In genomic region chr6:52595796-52596130, GRCh38 we compare ENCODE assay signal across 8 cellular contexts.
A peak's percentile ranks its signal among the peaks of the same experiment; 100 is the strongest.
DNase-seq lines count a peak whose midpoint lies in the region; ATAC-seq and TF ChIP-seq lines count a peak whose summit lies in the region.

No MANE protein-coding gene starts in this region.

- peaks cover 18 to 25% of the 10 kb centered on the region in 2 donors for H3K4me1 ChIP-seq in mucosa of rectum (ENCODE audit: control insufficient read depth in 2 of 2, insufficient read depth in 2 of 2, low read length in 2 of 2)

- H3K9ac ChIP-seq in mucosa of rectum (ENCODE audit: low read depth in 1 of 2, low read length in 2 of 2) = no peak overlapping the region

- peak overlapping the region; percentile 66 for H3K27ac ChIP-seq in mucosa of rectum (ENCODE audit: low read depth in 2 of 2, low read length in 2 of 2)

- H3K9me3 Mint-ChIP-seq in stimulated activated naive CD8-positive, alpha-beta T cell treated with anti-CD3 and anti-CD28 coated beads, Interleukin-15, amount 100 ng/mL, for 72 hours = no peaks in the 10 kb centered on the region

- H3K27me3 ChIP-seq in mucosa of rectum (ENCODE audit: control insufficient read depth in 2 of 2, insufficient read depth in 2 of 2, low read length in 2 of 2) = no peaks in the 10 kb centered on the region

- DNase-seq in NCI-H1092 treated with DMSO at 0.1 percent for 48 hours (lab: John Stamatoyannopoulos, UW) (peak; percentile 36), NCI-H2196 treated with DMSO at 0.1 percent for 48 hours (lab: John Stamatoyannopoulos, UW; ENCODE audit: unreplicated experiment) (no peak), SIG-M5 treated with dmso at 0.1 percent for 504 hours (lab: John Stamatoyannopoulos, UW; ENCODE audit: unreplicated experiment) (no peak)
- DNase-seq in activated naive CD4-positive, alpha-beta T cell treated with anti-CD3 and anti-CD28 coated beads, Interleukin-2, amount 50 U/mL, for 16 hours = no peak
- no peak for DNase-seq in stimulated activated naive CD8-positive, alpha-beta T cell treated with anti-CD3 and anti-CD28 coated beads, Interleukin-15, amount 100 ng/mL, for 72 hours

- H3K27ac Mint-ChIP-seq in stimulated activated naive CD8-positive, alpha-beta T cell treated with anti-CD3 and anti-CD28 coated beads, Interleukin-15, amount 100 ng/mL, for 72 hours = no peak overlapping the region

- peak; percentile 23; the same call in 1 of the 2 replicates for TF ChIP-seq CTCF in GM12875 (IDR thresholded peaks at IDR 0.05; ENCODE audit: borderline replicate concordance, insufficient read depth, low read depth, low read length)

- no peaks in the 10 kb centered on the region for H3K36me3 ChIP-seq in mucosa of rectum (ENCODE audit: control insufficient read depth in 2 of 2, insufficient read depth in 2 of 2, low read length in 2 of 2)

- H3K4me3 ChIP-seq in GM12875 (ENCODE audit: low read depth, low read length) (no peak overlapping the region), mucosa of rectum (ENCODE audit: low read length in 2 of 2) (no peak overlapping the region)

- H3K9me3 ChIP-seq in mucosa of rectum (ENCODE audit: control insufficient read depth in 2 of 2, low read length in 2 of 2) = no peaks in the 10 kb centered on the region

- peak; percentile 70 for ATAC-seq in GM21825 (IDR thresholded peaks at IDR 0.05; ENCODE audit: unreplicated experiment)
- no peak for ATAC-seq in stimulated activated naive CD8-positive, alpha-beta T cell treated with anti-CD3 and anti-CD28 coated beads, Interleukin-15, amount 100 ng/mL, for 72 hours

- no peak overlapping the region for H3K4me3 Mint-ChIP-seq in stimulated activated naive CD8-positive, alpha-beta T cell treated with anti-CD3 and anti-CD28 coated beads, Interleukin-15, amount 100 ng/mL, for 72 hours

- H3K27me3 Mint-ChIP-seq in stimulated activated naive CD8-positive, alpha-beta T cell treated with anti-CD3 and anti-CD28 coated beads, Interleukin-15, amount 100 ng/mL, for 72 hours = peaks cover 4% of the 10 kb centered on the region

- peaks cover 18% of the 10 kb centered on the region for H3K4me1 Mint-ChIP-seq in stimulated activated naive CD8-positive, alpha-beta T cell treated with anti-CD3 and anti-CD28 coated beads, Interleukin-15, amount 100 ng/mL, for 72 hours
